9 cellular contexts compared by ENCODE assay signal in genomic region chr7:44985033-44985695, GRCh38. TPM values are rescaled to one million over a fixed set of nuclear protein-coding genes. Genes with fewer than 3 reads are reported as not detected.
DNase-seq lines count a peak whose midpoint lies in the region; ATAC-seq and TF ChIP-seq lines count a peak whose summit lies in the region.
"Had no signal": no experiment of that assay in that cellular context is flagged by ENCODE, and none has a peak within 500 bp of the region (broad histone marks: within the 10 kb centered on the region; RNA-seq: fewer than 3 reads in every experiment).

No MANE protein-coding gene starts in this region.

- peaks cover 0 to 20% (median 17%) of the 10 kb centered on the region in 4 donors for H3K4me1 ChIP-seq in tibial artery

- H3K27ac Mint-ChIP-seq in activated naive CD4-positive, alpha-beta T cell treated with anti-CD3 and anti-CD28 coated beads for 36 hours: peak overlapping the region; percentile 99
- peak overlapping the region; percentile 99 for H3K27ac Mint-ChIP-seq in activated T-helper 2 cell treated with anti-CD3 and anti-CD28 coated beads, Interferon-gamma antibody, Interleukin-2, Interleukin-4, amounts not matched to agents 10 μg/mL and 5 μg/mL and 100 μg/mL, durations not matched to agents 14 hours and 24 hours and 36 hours
- peak overlapping the region; percentile 99 to 100 (median 99) for H3K27ac Mint-ChIP-seq in immature natural killer cell

- H3K9me3 ChIP-seq in tibial artery: no peaks in the 10 kb centered on the region

- H3K27me3 Mint-ChIP-seq in activated naive CD4-positive, alpha-beta T cell treated with anti-CD3 and anti-CD28 coated beads for 36 hours (ENCODE audit: low read depth): no peaks in the 10 kb centered on the region
- H3K27me3 Mint-ChIP-seq in activated T-helper 2 cell treated with anti-CD3 and anti-CD28 coated beads, Interferon-gamma antibody, Interleukin-2, Interleukin-4, amounts not matched to agents 10 μg/mL and 5 μg/mL and 100 μg/mL, durations not matched to agents 14 hours and 24 hours and 36 hours (ENCODE audit: low read depth): no peaks in the 10 kb centered on the region
- peaks cover 0 to 9% (median 8%) of the 10 kb centered on the region in 3 donors for H3K27me3 Mint-ChIP-seq in immature natural killer cell (ENCODE audit: low read depth in 3 of 3)

- TF ChIP-seq CTCF in tibial artery (IDR thresholded peaks at IDR 0.05): no peak

- CTCF ChIA-PET in activated naive CD4-positive, alpha-beta T cell treated with anti-CD3 and anti-CD28 coated beads for 36 hours (lab: Charles Lee): interaction anchor here (0.6 to 2.6 kb wide), 5 partner anchors 12 to 126 kb away, joined by 4 to 13 read pairs (median 4); partner anchors contain the start of genes CCM2 and TBRG4

- peak overlapping the region; percentile 94 to 95 for H3K27ac ChIP-seq in tibial artery

- H3K36me3 ChIP-seq in tibial artery: peaks cover 17 to 50% (median 41%) of the 10 kb centered on the region in 3 donors

- DNase-seq in activated naive CD4-positive, alpha-beta T cell treated with anti-CD3 and anti-CD28 coated beads for 36 hours: no peak
- DNase-seq in activated naive CD4-positive, alpha-beta T cell treated with anti-CD3 and anti-CD28 coated beads, Interleukin-2, amount 50 U/mL, for 16 hours: no peak
- no peak for DNase-seq in activated T-helper 2 cell treated with anti-CD3 and anti-CD28 coated beads, Interferon-gamma antibody, Interleukin-2, Interleukin-4, amounts not matched to agents 10 μg/mL and 5 μg/mL and 100 μg/mL, durations not matched to agents 14 hours and 24 hours and 36 hours (ENCODE audit: low spot score)
- DNase-seq in immature natural killer cell (no peak), tibial artery (no peak), iPS-NIHi7 (ENCODE audit: extremely low spot score) (no peak)
- DNase-seq in stimulated activated CD4-positive, alpha-beta T cell treated with anti-CD3 and anti-CD28 coated beads, Interleukin-1b, Interleukin-23, amount 100 ng/mL, for 48 hours: no peak

- H3K4me1 Mint-ChIP-seq in activated naive CD4-positive, alpha-beta T cell treated with anti-CD3 and anti-CD28 coated beads for 36 hours (ENCODE audit: low read depth): peaks cover 56% of the 10 kb centered on the region
- H3K4me1 Mint-ChIP-seq in activated T-helper 2 cell treated with anti-CD3 and anti-CD28 coated beads, Interferon-gamma antibody, Interleukin-2, Interleukin-4, amounts not matched to agents 10 μg/mL and 5 μg/mL and 100 μg/mL, durations not matched to agents 14 hours and 24 hours and 36 hours (ENCODE audit: low read depth): peaks cover 68% of the 10 kb centered on the region
- H3K4me1 Mint-ChIP-seq in immature natural killer cell: peaks cover 50 to 53% of the 10 kb centered on the region in 2 donors

- ATAC-seq in HG03135 (IDR thresholded peaks at IDR 0.05; ENCODE audit: unreplicated experiment): no peak

- H3K27me3 ChIP-seq in tibial artery: no peaks in the 10 kb centered on the region

- H3K4me3 Mint-ChIP-seq in activated naive CD4-positive, alpha-beta T cell treated with anti-CD3 and anti-CD28 coated beads for 36 hours: peak overlapping the region; percentile 99
- H3K4me3 Mint-ChIP-seq in activated T-helper 2 cell treated with anti-CD3 and anti-CD28 coated beads, Interferon-gamma antibody, Interleukin-2, Interleukin-4, amounts not matched to agents 10 μg/mL and 5 μg/mL and 100 μg/mL, durations not matched to agents 14 hours and 24 hours and 36 hours (ENCODE audit: low read depth): peak overlapping the region; percentile 95
- H3K4me3 Mint-ChIP-seq in immature natural killer cell: peak overlapping the region; percentile 94 to 99 (median 96)

- H3K36me3 Mint-ChIP-seq in activated naive CD4-positive, alpha-beta T cell treated with anti-CD3 and anti-CD28 coated beads for 36 hours (ENCODE audit: low read depth): peaks cover 55% of the 10 kb centered on the region
- peaks cover 66% of the 10 kb centered on the region for H3K36me3 Mint-ChIP-seq in activated T-helper 2 cell treated with anti-CD3 and anti-CD28 coated beads, Interferon-gamma antibody, Interleukin-2, Interleukin-4, amounts not matched to agents 10 μg/mL and 5 μg/mL and 100 μg/mL, durations not matched to agents 14 hours and 24 hours and 36 hours (ENCODE audit: low read depth)
- H3K36me3 Mint-ChIP-seq in immature natural killer cell: peaks cover 25 to 32% (median 27%) of the 10 kb centered on the region in 3 donors

- peak overlapping the region; percentile 56 to 61 for H3K4me3 ChIP-seq in tibial artery

- no peaks in the 10 kb centered on the region for H3K9me3 Mint-ChIP-seq in activated naive CD4-positive, alpha-beta T cell treated with anti-CD3 and anti-CD28 coated beads for 36 hours
- no peaks in the 10 kb centered on the region for H3K9me3 Mint-ChIP-seq in activated T-helper 2 cell treated with anti-CD3 and anti-CD28 coated beads, Interferon-gamma antibody, Interleukin-2, Interleukin-4, amounts not matched to agents 10 μg/mL and 5 μg/mL and 100 μg/mL, durations not matched to agents 14 hours and 24 hours and 36 hours
- H3K9me3 Mint-ChIP-seq in immature natural killer cell: no peaks in the 10 kb centered on the region

- intact Hi-C loops in activated naive CD4-positive, alpha-beta T cell treated with anti-CD3 and anti-CD28 coated beads for 36 hours (cut with micrococcal nuclease): no loop called here
- intact Hi-C loops in activated T-helper 2 cell treated with anti-CD3 and anti-CD28 coated beads, Interferon-gamma antibody, Interleukin-2, Interleukin-4, amounts not matched to agents 10 μg/mL and 5 μg/mL and 100 μg/mL, durations not matched to agents 14 hours and 24 hours and 36 hours (cut with micrococcal nuclease): loop anchor here (10.0 kb wide), 1 partner anchor 400 kb away; the partner anchor contains the start of gene TMED4
- intact Hi-C loops in tibial artery (cut with DNase I; ENCODE audit: low total_unique reads): loop anchor here (10.0 kb wide), 1 partner anchor 380 kb away; the partner anchor contains the start of gene OGDH

RNA-seq across cellular contexts. Expression of gene MYO1G, which starts 6.3 kb away (rescaled TPM):
- 100 to 1,000 TPM; 391 to 406 TPM for total RNA-seq in activated naive CD4-positive, alpha-beta T cell treated with anti-CD3 and anti-CD28 coated beads for 36 hours
- total RNA-seq in activated T-helper 2 cell treated with anti-CD3 and anti-CD28 coated beads, Interferon-gamma antibody, Interleukin-2, Interleukin-4, amounts not matched to agents 10 μg/mL and 5 μg/mL and 100 μg/mL, durations not matched to agents 14 hours and 24 hours and 36 hours: 442 and 450 TPM in 2 replicates
- polyA plus RNA-seq in immature natural killer cell: 100 to 1,000 TPM; 139 to 261 (median 139) TPM
- total RNA-seq: LHCN-M2 had no signal

RNA-seq across cellular contexts. Expression of gene CCM2, which starts 14.8 kb away (rescaled TPM):
- 10 to 100 TPM; 87.9 to 88.3 TPM for total RNA-seq in activated naive CD4-positive, alpha-beta T cell treated with anti-CD3 and anti-CD28 coated beads for 36 hours
- total RNA-seq in activated T-helper 2 cell treated with anti-CD3 and anti-CD28 coated beads, Interferon-gamma antibody, Interleukin-2, Interleukin-4, amounts not matched to agents 10 μg/mL and 5 μg/mL and 100 μg/mL, durations not matched to agents 14 hours and 24 hours and 36 hours: 61.3 and 61.7 TPM in 2 replicates
- polyA plus RNA-seq in immature natural killer cell: 100 to 1,000 TPM in 2 of 3 donors, 10 to 100 TPM in 1; 60.4 to 120 (median 103) TPM
